ENCODE assay signal across 30 cellular contexts in the genomic region with DNA sequence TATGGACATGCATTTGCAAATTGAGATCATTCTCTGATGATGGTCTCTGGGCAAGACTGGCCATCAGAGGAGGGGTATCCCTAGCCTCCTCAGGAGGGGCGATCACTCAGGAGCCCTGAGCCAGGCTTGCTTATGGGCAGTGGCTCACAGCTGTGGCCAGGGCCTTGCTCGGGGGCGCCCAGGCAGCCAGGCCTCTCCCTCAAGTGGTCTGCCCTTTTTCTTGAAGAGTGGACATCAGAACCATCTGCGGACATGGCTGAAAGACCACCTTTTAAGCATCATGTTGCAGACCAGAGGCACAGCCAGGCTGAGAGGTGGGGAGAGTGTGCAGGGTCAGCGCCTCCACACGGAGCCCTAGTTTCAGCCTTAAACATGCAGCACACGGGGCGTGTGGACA.
"Had no signal": no experiment of that assay in that cellular context is flagged by ENCODE, and none has a peak within 500 bp of the region (broad histone marks: within the 10 kb centered on the region; RNA-seq: fewer than 3 reads in every experiment).

No MANE protein-coding gene starts in this region.

- H3K36me3 Mint-ChIP-seq: naive thymus-derived CD8-positive, alpha-beta T cell; natural killer cell treated with Interleukin-12 subunit alpha and Interleukin-12 subunit beta and Interleukin-15 and Interleukin-18, amount 100 ng/mL, for 72 hours; stimulated activated memory B cell treated with anti-CD40 and anti-IgM and Interleukin-4, amounts not matched to agents 10 μg/mL and 1 μg/mL and 100 μg/mL, for 72 hours; type B pancreatic cell had no signal

- H3K4me3 ChIP-seq: ovary, psoas muscle, right lobe of liver, sigmoid colon, suprapubic skin, testis, tibial artery, transverse colon, upper lobe of right lung, uterus had no signal

- H3K4me1 ChIP-seq: parathyroid adenoma, psoas muscle, transverse colon, upper lobe of right lung, uterus had no signal

- H3K27ac Mint-ChIP-seq: naive thymus-derived CD8-positive, alpha-beta T cell; natural killer cell treated with Interleukin-12 subunit alpha and Interleukin-12 subunit beta and Interleukin-15 and Interleukin-18, amount 100 ng/mL, for 72 hours; nephron progenitor cell; progenitor cell of endocrine pancreas; stimulated activated memory B cell treated with anti-CD40 and anti-IgM and Interleukin-4, amounts not matched to agents 10 μg/mL and 1 μg/mL and 100 μg/mL, for 72 hours; stimulated activated naive CD8-positive, alpha-beta T cell treated with anti-CD3 and anti-CD28 coated beads, Interleukin-15, amount 100 ng/mL, for 72 hours; type B pancreatic cell had no signal

- H3K4me3 Mint-ChIP-seq: naive thymus-derived CD8-positive, alpha-beta T cell; natural killer cell treated with Interleukin-12 subunit alpha and Interleukin-12 subunit beta and Interleukin-15 and Interleukin-18, amount 100 ng/mL, for 72 hours; nephron progenitor cell; neural crest cell; stimulated activated memory B cell treated with anti-CD40 and anti-IgM and Interleukin-4, amounts not matched to agents 10 μg/mL and 1 μg/mL and 100 μg/mL, for 72 hours; stimulated activated naive CD8-positive, alpha-beta T cell treated with anti-CD3 and anti-CD28 coated beads, Interleukin-15, amount 100 ng/mL, for 72 hours; type B pancreatic cell had no signal

- H3K27ac ChIP-seq: ovary, parathyroid adenoma, psoas muscle, right lobe of liver, sigmoid colon, suprapubic skin, testis, tibial artery, transverse colon, upper lobe of right lung, uterus had no signal

- H3K27me3 ChIP-seq: ovary, right lobe of liver, sigmoid colon, suprapubic skin, testis, tibial artery, transverse colon, upper lobe of right lung, uterus had no signal

- DNase-seq: naive thymus-derived CD8-positive, alpha-beta T cell; nephron progenitor cell; occipital lobe; ovary; right cardiac atrium; right lobe of liver; sigmoid colon; small intestine; stimulated activated CD4-positive, alpha-beta T cell treated with anti-CD3 and anti-CD28 coated beads, Interleukin-12 subunit alpha, Interleukin-12 subunit beta, amount 100 ng/mL, for 4 hours; stimulated activated CD4-positive, alpha-beta T cell treated with anti-CD3 and anti-CD28 coated beads, Interleukin-1b, Interleukin-23, amount 100 ng/mL, for 48 hours; stimulated activated CD4-positive, alpha-beta T cell treated with anti-CD3 and anti-CD28 coated beads, Interleukin-4, amount 100 ng/mL, for 1 hour; stimulated activated CD4-positive, alpha-beta T cell treated with anti-CD3 and anti-CD28 coated beads, Interleukin-4, amount 100 ng/mL, for 4 hours; stimulated activated CD8-positive, alpha-beta memory T cell treated with anti-CD3 and anti-CD28 coated beads, Interleukin-4, amount 100 ng/mL, for 48 hours; stimulated activated naive CD4-positive, alpha-beta T cell; stimulated activated naive CD8-positive, alpha-beta T cell treated with anti-CD3 and anti-CD28 coated beads, Interleukin-15, amount 100 ng/mL, for 72 hours; stimulated activated naive CD8-positive, alpha-beta T cell treated with anti-CD3 and anti-CD28 coated beads, Interleukin-15, Interleukin-2, amounts not matched to agents 100 U/mL and 50 U/mL, for 24 hours; substantia nigra; testis; tibial artery; transverse colon; upper lobe of right lung; uterus had no signal

- H3K9me3 ChIP-seq: ovary, psoas muscle, right lobe of liver, sigmoid colon, suprapubic skin, testis, tibial artery, transverse colon, upper lobe of right lung, uterus had no signal

- H3K36me3 ChIP-seq: ovary, right lobe of liver, sigmoid colon, suprapubic skin, tibial artery, transverse colon, upper lobe of right lung, uterus had no signal

- ATAC-seq: naive thymus-derived CD8-positive, alpha-beta T cell; natural killer cell treated with Interleukin-12 subunit alpha and Interleukin-12 subunit beta and Interleukin-15 and Interleukin-18, amount 100 ng/mL, for 72 hours; psoas muscle; right cardiac atrium; right lobe of liver; stimulated activated memory B cell treated with anti-CD40 and anti-IgM and Interleukin-4, amounts not matched to agents 10 μg/mL and 1 μg/mL and 100 μg/mL, for 72 hours; stimulated activated naive CD8-positive, alpha-beta T cell treated with anti-CD3 and anti-CD28 coated beads, Interleukin-15, amount 100 ng/mL, for 72 hours; stimulated activated naive CD8-positive, alpha-beta T cell treated with anti-CD3 and anti-CD28 coated beads, Interleukin-15, Interleukin-2, amounts not matched to agents 100 U/mL and 50 U/mL, for 24 hours; upper lobe of right lung had no signal

- H3K9me3 Mint-ChIP-seq: natural killer cell treated with Interleukin-12 subunit alpha and Interleukin-12 subunit beta and Interleukin-15 and Interleukin-18, amount 100 ng/mL, for 72 hours; type B pancreatic cell had no signal

- H3K9ac ChIP-seq: parathyroid adenoma had no signal

- FAIRE-seq: small intestine had no signal

- H3K27me3 Mint-ChIP-seq: natural killer cell treated with Interleukin-12 subunit alpha and Interleukin-12 subunit beta and Interleukin-15 and Interleukin-18, amount 100 ng/mL, for 72 hours; stimulated activated memory B cell treated with anti-CD40 and anti-IgM and Interleukin-4, amounts not matched to agents 10 μg/mL and 1 μg/mL and 100 μg/mL, for 72 hours; stimulated activated naive CD8-positive, alpha-beta T cell treated with anti-CD3 and anti-CD28 coated beads, Interleukin-15, amount 100 ng/mL, for 72 hours had no signal

- H2AFZ ChIP-seq: parathyroid adenoma had no signal

- H3K4me1 Mint-ChIP-seq: neural crest cell; stimulated activated memory B cell treated with anti-CD40 and anti-IgM and Interleukin-4, amounts not matched to agents 10 μg/mL and 1 μg/mL and 100 μg/mL, for 72 hours; stimulated activated naive CD8-positive, alpha-beta T cell treated with anti-CD3 and anti-CD28 coated beads, Interleukin-15, amount 100 ng/mL, for 72 hours had no signal
